8 cellular contexts compared by ENCODE assay signal in the genomic region with DNA sequence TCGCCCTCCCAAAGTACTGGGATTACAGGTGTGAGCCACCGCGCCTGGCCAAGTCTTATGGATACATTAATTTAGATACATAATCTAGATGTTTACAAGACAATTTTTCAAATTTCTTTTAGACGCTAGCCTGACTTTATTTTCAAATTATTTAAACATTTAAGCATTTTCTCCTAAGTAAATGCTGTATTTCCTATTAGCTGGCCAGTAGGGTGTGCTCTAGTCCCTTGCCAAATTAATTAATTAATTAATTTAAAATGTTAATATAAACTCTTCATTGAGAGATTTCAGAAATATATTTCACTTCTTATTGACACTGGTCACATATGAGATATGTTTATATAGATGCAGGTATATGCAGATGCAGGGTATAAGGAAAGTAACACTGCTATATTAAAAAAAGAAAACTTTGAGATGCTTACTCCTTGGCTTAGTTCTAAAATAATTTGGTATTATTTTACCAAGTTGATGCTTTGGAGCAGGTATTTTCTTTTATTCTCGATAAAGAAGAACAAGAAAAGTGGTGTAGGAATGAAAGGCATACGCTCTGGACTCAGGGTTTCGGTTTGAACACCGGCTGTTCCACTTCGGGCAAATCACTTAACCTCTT. TPM values are rescaled to one million over a fixed set of nuclear protein-coding genes. Genes with fewer than 3 reads are reported as not detected.
DNase-seq lines count a peak whose midpoint lies in the region; ATAC-seq, FAIRE-seq and TF ChIP-seq lines count a peak whose summit lies in the region.

No MANE protein-coding gene starts in this region.

- intact Hi-C loops in gastrocnemius medialis (cut with DNase I; ENCODE audit: low total_unique reads), result loop anchor here (1.0 to 5.0 kb wide), 3 partner anchors 136 to 283 kb away; no protein-coding TSS in a partner anchor

- TF ChIP-seq POLR2A in gastrocnemius medialis (IDR thresholded peaks at IDR 0.05), result no peak

- in situ Hi-C loops in gastrocnemius medialis (cut with MboI; ENCODE audit: low sequenced_read_pairs in 4 of 4), result loop anchor here in 2 of 4 donors (5.0 to 10.0 kb wide), 4 partner anchors 56 to 284 kb away; a partner anchor contains a TSS

- H3K27me3 Mint-ChIP-seq in endothelial cell (ENCODE audit: unreplicated experiment), result peaks cover 2% of the 10 kb centered on the region

- H3K4me1 Mint-ChIP-seq in endothelial cell (ENCODE audit: unreplicated experiment), result peaks cover 13% of the 10 kb centered on the region

- H3K27ac ChIP-seq in AG04450 (ENCODE audit: low read depth, low read length) (no peak overlapping the region), gastrocnemius medialis (no peak overlapping the region)

- CTCF ChIA-PET in AG04450 (lab: Charles Lee), result interaction anchor here (0.6 to 3.8 kb wide), 21 partner anchors 9 to 323 kb away, joined by 3 to 46 read pairs (median 5); no protein-coding TSS in a partner anchor
- CTCF ChIA-PET in GM10248 (lab: Yijun Ruan, JAX), result interaction anchor here (0.8 to 4.0 kb wide), 20 partner anchors 9 to 327 kb away, joined by 3 to 53 read pairs (median 4); no protein-coding TSS in a partner anchor

- no peak overlapping the region for H3K27ac Mint-ChIP-seq in endothelial cell (ENCODE audit: unreplicated experiment)

- FAIRE-seq in HTR-8/SVneo (lab: Jason Lieb, UNC), result no peak

- ATAC-seq in gastrocnemius medialis, result no peak
- no peak for ATAC-seq in GM21423 (IDR thresholded peaks at IDR 0.05; ENCODE audit: unreplicated experiment)
- ATAC-seq in HG03378 (IDR thresholded peaks at IDR 0.05; ENCODE audit: unreplicated experiment), result no peak

- peak; percentile 69 for TF ChIP-seq CTCF in AG04450 (IDR thresholded peaks at IDR 0.05; ENCODE audit: low read depth, low read length)
- TF ChIP-seq CTCF in GM10248 (IDR thresholded peaks at IDR 0.05; ENCODE audit: control extremely low read depth, extremely low read depth, low read depth, missing control alignments), result peak; percentile 42
- TF ChIP-seq CTCF in endothelial cell (IDR thresholded peaks at IDR 0.05; ENCODE audit: unreplicated experiment), result peak; percentile 74
- TF ChIP-seq CTCF in gastrocnemius medialis (IDR thresholded peaks at IDR 0.05 in 4 of 5, conservative IDR thresholded peaks at IDR 0.05 in 1 of 5), result peak; percentile 62 to 78 (median 74)

- H3K27me3 ChIP-seq in AG04450 (ENCODE audit: control insufficient read depth, insufficient read depth, low read length) (no peaks in the 10 kb centered on the region), gastrocnemius medialis (no peaks in the 10 kb centered on the region)

- H3K9me3 Mint-ChIP-seq in endothelial cell (ENCODE audit: unreplicated experiment), result no peaks in the 10 kb centered on the region

- H3K4me3 Mint-ChIP-seq in endothelial cell (ENCODE audit: unreplicated experiment), result no peak overlapping the region

- H3K9me3 ChIP-seq in AG04450 (ENCODE audit: control insufficient read depth, insufficient read depth, low read length), result no peaks in the 10 kb centered on the region
- H3K9me3 ChIP-seq in gastrocnemius medialis, result no peaks in the 10 kb centered on the region

- H3K36me3 ChIP-seq in gastrocnemius medialis, result no peaks in the 10 kb centered on the region

- H3K4me3 ChIP-seq in AG04450 (ENCODE audit: low read depth, low read length) (no peak overlapping the region), gastrocnemius medialis (no peak overlapping the region)

- no peak for DNase-seq in AG04450 (ENCODE audit: low read depth, low spot score)
- DNase-seq in GM10248 (ENCODE audit: extremely low spot score), result no peak
- peak; percentile 47 for DNase-seq in OCI-M1 (lab: John Stamatoyannopoulos, UW)
- DNase-seq in endothelial cell (ENCODE audit: low spot score), result no peak
- DNase-seq in gastrocnemius medialis, result no peak
- no peak for DNase-seq in HTR-8/SVneo (ENCODE audit: insufficient read length, low spot score)

- peaks cover 4% of the 10 kb centered on the region for H3K36me3 Mint-ChIP-seq in endothelial cell (ENCODE audit: low read depth, unreplicated experiment)

- POLR2A ChIA-PET in AG04450 (lab: Yijun Ruan, JAX) (interaction anchor here (0.6 kb wide), 1 partner anchor 59 kb away, joined by 3 read pairs; no protein-coding TSS in a partner anchor), GM10248 (lab: Yijun Ruan, JAX) (no interaction called here)

- H3K4me1 ChIP-seq in gastrocnemius medialis, result peaks cover 13 to 17% of the 10 kb centered on the region in 2 donors

RNA-seq across cellular contexts. Expression of a gene that starts 5.2 kb away (rescaled TPM):
- 102 and 105 TPM in 2 replicates for polyA plus RNA-seq in AG04450 (2011; rRNA removed)
- 47.7 and 49.1 TPM in 2 replicates for polyA minus RNA-seq in AG04450 (2011; rRNA and poly(A)+ RNA removed)
- total RNA-seq in endothelial cell (ENCODE audit: unreplicated experiment) (16.5 TPM), gastrocnemius medialis (100 to 1,000 TPM; 184 to 644 (median 448) TPM)

Comparison
In these comparisons a context has a peak if more than half of its experiments do, and no peak if none do; other contexts are left out.
1. RNA of a gene that starts 5.2 kb away (total RNA-seq): 184 to 644 TPM in gastrocnemius medialis; 16.5 TPM in endothelial cell (single experiment); every median in the first group is over 10 times any median in the second.
2. Peak in every context shown above with its lines, with median percentiles within 50 percentile points of each other: CTCF ChIP-seq.